In the genomic region with DNA sequence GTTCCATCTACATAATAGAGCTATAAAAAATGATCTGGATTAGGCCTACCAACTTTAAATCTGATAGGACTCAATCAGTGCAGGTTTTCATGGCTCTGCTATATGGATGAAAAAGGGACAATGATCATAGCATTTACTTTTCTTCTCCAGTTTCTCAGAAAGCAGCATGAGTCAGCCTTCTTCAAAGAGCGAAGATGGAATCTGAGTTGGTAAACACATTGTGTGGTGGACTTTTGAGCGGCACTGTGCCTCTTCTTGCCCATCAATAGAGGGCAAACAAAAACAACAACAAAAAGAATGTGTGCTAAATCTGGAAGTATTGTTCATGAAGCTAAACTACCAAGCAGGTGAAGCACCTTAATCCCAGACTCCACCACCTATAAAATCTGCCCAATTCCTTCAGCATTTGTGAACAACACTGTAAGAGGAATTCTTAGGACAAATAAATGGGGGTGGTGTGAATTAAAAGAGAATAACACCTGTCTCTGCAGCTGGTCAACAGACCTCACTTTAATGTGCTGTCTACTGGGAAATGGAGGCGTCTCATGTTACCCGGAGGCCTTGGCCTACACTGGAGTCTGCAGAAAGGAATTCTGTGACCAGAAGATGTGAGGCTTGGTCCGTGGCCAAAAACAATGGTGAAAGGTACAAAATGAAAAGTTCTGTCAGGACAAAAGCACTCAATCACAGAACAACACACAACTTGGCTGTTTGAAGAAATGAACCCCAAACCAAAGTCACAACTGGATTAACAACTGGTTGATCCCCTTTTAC, we compare ENCODE assay signal across 1 cellular context.
TF ChIP-seq lines count a peak whose summit lies in the region.

No MANE protein-coding gene starts in this region.

TF ChIP-seq in HepG2, 621 proteins besides CTCF, POLR2A, EP300 and RAD21 (continued from another document and continues in another):
- TF ChIP-seq, protein P1, sequence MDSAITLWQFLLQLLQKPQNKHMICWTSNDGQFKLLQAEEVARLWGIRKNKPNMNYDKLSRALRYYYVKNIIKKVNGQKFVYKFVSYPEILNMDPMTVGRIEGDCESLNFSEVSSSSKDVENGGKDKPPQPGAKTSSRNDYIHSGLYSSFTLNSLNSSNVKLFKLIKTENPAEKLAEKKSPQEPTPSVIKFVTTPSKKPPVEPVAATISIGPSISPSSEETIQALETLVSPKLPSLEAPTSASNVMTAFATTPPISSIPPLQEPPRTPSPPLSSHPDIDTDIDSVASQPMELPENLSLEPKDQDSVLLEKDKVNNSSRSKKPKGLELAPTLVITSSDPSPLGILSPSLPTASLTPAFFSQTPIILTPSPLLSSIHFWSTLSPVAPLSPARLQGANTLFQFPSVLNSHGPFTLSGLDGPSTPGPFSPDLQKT (CRISPR knock-in tag; IDR thresholded peaks at IDR 0.05; ENCODE audit: borderline replicate concordance), result no peak
- TF ChIP-seq TOE1 (CRISPR knock-in tag; IDR thresholded peaks at IDR 0.05) (no peak), ZEB1 (IDR thresholded peaks at IDR 0.05; ENCODE audit: insufficient replicate concordance, low read depth) (peak; percentile 27), ETV6 (CRISPR knock-in tag; conservative IDR thresholded peaks at IDR 0.05) (no peak), NFIC (IDR thresholded peaks at IDR 0.05; ENCODE audit: low read length) (peak; percentile 89), MIER2 (CRISPR knock-in tag; IDR thresholded peaks at IDR 0.05) (peak; percentile 34; the same call in 1 of the 2 replicates), GATA4 (IDR thresholded peaks at IDR 0.05; ENCODE audit: borderline replicate concordance, low read depth) (no peak), FOSL1 (CRISPR knock-in tag; IDR thresholded peaks at IDR 0.05; ENCODE audit: borderline replicate concordance) (peak; percentile 57; the same call in 1 of the 2 replicates), KLF16 (CRISPR knock-in tag; IDR thresholded peaks at IDR 0.05) (peak in 1 of 2 experiments; percentile 89; a peak in 2 of 4 replicates), MEF2D (CRISPR knock-in tag; IDR thresholded peaks at IDR 0.05) (peak; percentile 85), FLYWCH1 (CRISPR knock-in tag; IDR thresholded peaks at IDR 0.05) (no peak), RARA (CRISPR knock-in tag; IDR thresholded peaks at IDR 0.05) (peak; percentile 84), PHF8 (CRISPR knock-in tag; IDR thresholded peaks at IDR 0.05) (no peak), MAFG (CRISPR knock-in tag; IDR thresholded peaks at IDR 0.05) (no peak), SP2 (CRISPR knock-in tag; IDR thresholded peaks at IDR 0.05) (no peak), ZKSCAN5 (CRISPR knock-in tag; IDR thresholded peaks at IDR 0.05) (no peak), JUN (CRISPR knock-in tag; IDR thresholded peaks at IDR 0.05) (peak; percentile 50; the same call in 1 of the 2 replicates), ZNF792 (CRISPR knock-in tag; IDR thresholded peaks at IDR 0.05) (peak; percentile 70; the same call in 1 of the 2 replicates), ZNF841 (CRISPR knock-in tag; IDR thresholded peaks at IDR 0.05; ENCODE audit: borderline replicate concordance) (no peak), AGO1 (IDR thresholded peaks at IDR 0.05; ENCODE audit: low read depth, low read length, poor library complexity, severe bottlenecking) (no peak), NCOA2 (CRISPR knock-in tag; IDR thresholded peaks at IDR 0.05) (peak; percentile 83; the same call in 1 of the 2 replicates), POGZ (CRISPR knock-in tag; IDR thresholded peaks at IDR 0.05) (peak; percentile 81), ISL2 (CRISPR knock-in tag; IDR thresholded peaks at IDR 0.05) (0 out of 2 replicates have a peak, but pooled peaks have one; percentile 26), ZNF282 (IDR thresholded peaks at IDR 0.05; ENCODE audit: partially characterized antibody) (no peak), THAP11 (CRISPR knock-in tag; IDR thresholded peaks at IDR 0.05) (peak; percentile 57; the same call in 1 of the 2 replicates), ZNF335 (CRISPR knock-in tag; IDR thresholded peaks at IDR 0.05) (0 out of 2 replicates have a peak, but pooled peaks have one; percentile 33), SIN3A (IDR thresholded peaks at IDR 0.05; ENCODE audit: borderline replicate concordance, low read depth, low read length) (no peak), RBAK (CRISPR knock-in tag; IDR thresholded peaks at IDR 0.05) (no peak), EHMT2 (IDR thresholded peaks at IDR 0.05; ENCODE audit: borderline replicate concordance, low read depth, low read length) (0 out of 2 replicates have a peak, but pooled peaks have one; percentile 49), SOX13 (IDR thresholded peaks at IDR 0.05) (peak; percentile 81), SOX13 (CRISPR knock-in tag; conservative IDR thresholded peaks at IDR 0.05 in 1 of 2, IDR thresholded peaks at IDR 0.05 in 1 of 2) (peak in 1 of 2 experiments; percentile 96; a peak in 2 of 4 replicates), NFE2L1 (CRISPR knock-in tag; IDR thresholded peaks at IDR 0.05; ENCODE audit: borderline replicate concordance) (no peak), ZNF724P (CRISPR knock-in tag; IDR thresholded peaks at IDR 0.05; ENCODE audit: borderline replicate concordance) (peak; percentile 64; the same call in 1 of the 2 replicates), NFYC (CRISPR knock-in tag; IDR thresholded peaks at IDR 0.05) (no peak), SALL1 (CRISPR knock-in tag; IDR thresholded peaks at IDR 0.05) (peak; percentile 72; the same call in 1 of the 2 replicates), MAFF (IDR thresholded peaks at IDR 0.05; ENCODE audit: low read depth, low read length) (peak; percentile 34; the same call in 1 of the 2 replicates), TEAD3 (CRISPR knock-in tag; optimal IDR thresholded peaks at IDR 0.05; ENCODE audit: borderline replicate concordance) (peak; percentile 79), CREM (IDR thresholded peaks at IDR 0.05) (peak; percentile 74; the same call in 1 of the 2 replicates), CREM (CRISPR knock-in tag; IDR thresholded peaks at IDR 0.05) (no peak), ZMYM4 (CRISPR knock-in tag; IDR thresholded peaks at IDR 0.05) (peak; percentile 80), HHEX (CRISPR knock-in tag; IDR thresholded peaks at IDR 0.05) (peak; percentile 35; the same call in 1 of the 2 replicates)
- TF ChIP-seq, protein P2, sequence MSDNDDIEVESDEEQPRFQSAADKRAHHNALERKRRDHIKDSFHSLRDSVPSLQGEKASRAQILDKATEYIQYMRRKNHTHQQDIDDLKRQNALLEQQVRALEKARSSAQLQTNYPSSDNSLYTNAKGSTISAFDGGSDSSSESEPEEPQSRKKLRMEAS (IDR thresholded peaks at IDR 0.05), result peak; percentile 18; the same call in 1 of the 2 replicates
- TF ChIP-seq, protein P3, sequence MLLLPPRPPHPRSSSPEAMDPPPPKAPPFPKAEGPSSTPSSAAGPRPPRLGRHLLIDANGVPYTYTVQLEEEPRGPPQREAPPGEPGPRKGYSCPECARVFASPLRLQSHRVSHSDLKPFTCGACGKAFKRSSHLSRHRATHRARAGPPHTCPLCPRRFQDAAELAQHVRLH (CRISPR knock-in tag; IDR thresholded peaks at IDR 0.05; ENCODE audit: borderline replicate concordance, low read depth), result no peak
- TF ChIP-seq, protein P4, sequence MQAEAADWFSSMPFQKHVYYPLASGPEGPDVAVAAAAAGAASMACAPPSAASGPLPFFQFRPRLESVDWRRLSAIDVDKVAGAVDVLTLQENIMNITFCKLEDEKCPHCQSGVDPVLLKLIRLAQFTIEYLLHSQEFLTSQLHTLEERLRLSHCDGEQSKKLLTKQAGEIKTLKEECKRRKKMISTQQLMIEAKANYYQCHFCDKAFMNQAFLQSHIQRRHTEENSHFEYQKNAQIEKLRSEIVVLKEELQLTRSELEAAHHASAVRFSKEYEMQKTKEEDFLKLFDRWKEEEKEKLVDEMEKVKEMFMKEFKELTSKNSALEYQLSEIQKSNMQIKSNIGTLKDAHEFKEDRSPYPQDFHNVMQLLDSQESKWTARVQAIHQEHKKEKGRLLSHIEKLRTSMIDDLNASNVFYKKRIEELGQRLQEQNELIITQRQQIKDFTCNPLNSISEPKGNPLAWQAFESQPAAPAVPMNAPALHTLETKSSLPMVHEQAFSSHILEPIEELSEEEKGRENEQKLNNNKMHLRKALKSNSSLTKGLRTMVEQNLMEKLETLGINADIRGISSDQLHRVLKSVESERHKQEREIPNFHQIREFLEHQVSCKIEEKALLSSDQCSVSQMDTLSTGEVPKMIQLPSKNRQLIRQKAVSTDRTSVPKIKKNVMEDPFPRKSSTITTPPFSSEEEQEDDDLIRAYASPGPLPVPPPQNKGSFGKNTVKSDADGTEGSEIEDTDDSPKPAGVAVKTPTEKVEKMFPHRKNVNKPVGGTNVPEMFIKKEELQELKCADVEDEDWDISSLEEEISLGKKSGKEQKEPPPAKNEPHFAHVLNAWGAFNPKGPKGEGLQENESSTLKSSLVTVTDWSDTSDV (CRISPR knock-in tag; IDR thresholded peaks at IDR 0.05), result no peak
- TF ChIP-seq, protein P5, sequence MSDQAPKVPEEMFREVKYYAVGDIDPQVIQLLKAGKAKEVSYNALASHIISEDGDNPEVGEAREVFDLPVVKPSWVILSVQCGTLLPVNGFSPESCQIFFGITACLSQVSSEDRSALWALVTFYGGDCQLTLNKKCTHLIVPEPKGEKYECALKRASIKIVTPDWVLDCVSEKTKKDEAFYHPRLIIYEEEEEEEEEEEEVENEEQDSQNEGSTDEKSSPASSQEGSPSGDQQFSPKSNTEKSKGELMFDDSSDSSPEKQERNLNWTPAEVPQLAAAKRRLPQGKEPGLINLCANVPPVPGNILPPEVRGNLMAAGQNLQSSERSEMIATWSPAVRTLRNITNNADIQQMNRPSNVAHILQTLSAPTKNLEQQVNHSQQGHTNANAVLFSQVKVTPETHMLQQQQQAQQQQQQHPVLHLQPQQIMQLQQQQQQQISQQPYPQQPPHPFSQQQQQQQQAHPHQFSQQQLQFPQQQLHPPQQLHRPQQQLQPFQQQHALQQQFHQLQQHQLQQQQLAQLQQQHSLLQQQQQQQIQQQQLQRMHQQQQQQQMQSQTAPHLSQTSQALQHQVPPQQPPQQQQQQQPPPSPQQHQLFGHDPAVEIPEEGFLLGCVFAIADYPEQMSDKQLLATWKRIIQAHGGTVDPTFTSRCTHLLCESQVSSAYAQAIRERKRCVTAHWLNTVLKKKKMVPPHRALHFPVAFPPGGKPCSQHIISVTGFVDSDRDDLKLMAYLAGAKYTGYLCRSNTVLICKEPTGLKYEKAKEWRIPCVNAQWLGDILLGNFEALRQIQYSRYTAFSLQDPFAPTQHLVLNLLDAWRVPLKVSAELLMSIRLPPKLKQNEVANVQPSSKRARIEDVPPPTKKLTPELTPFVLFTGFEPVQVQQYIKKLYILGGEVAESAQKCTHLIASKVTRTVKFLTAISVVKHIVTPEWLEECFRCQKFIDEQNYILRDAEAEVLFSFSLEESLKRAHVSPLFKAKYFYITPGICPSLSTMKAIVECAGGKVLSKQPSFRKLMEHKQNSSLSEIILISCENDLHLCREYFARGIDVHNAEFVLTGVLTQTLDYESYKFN (CRISPR knock-in tag; conservative IDR thresholded peaks at IDR 0.05), result peak; percentile 88
- TF ChIP-seq, protein P6, sequence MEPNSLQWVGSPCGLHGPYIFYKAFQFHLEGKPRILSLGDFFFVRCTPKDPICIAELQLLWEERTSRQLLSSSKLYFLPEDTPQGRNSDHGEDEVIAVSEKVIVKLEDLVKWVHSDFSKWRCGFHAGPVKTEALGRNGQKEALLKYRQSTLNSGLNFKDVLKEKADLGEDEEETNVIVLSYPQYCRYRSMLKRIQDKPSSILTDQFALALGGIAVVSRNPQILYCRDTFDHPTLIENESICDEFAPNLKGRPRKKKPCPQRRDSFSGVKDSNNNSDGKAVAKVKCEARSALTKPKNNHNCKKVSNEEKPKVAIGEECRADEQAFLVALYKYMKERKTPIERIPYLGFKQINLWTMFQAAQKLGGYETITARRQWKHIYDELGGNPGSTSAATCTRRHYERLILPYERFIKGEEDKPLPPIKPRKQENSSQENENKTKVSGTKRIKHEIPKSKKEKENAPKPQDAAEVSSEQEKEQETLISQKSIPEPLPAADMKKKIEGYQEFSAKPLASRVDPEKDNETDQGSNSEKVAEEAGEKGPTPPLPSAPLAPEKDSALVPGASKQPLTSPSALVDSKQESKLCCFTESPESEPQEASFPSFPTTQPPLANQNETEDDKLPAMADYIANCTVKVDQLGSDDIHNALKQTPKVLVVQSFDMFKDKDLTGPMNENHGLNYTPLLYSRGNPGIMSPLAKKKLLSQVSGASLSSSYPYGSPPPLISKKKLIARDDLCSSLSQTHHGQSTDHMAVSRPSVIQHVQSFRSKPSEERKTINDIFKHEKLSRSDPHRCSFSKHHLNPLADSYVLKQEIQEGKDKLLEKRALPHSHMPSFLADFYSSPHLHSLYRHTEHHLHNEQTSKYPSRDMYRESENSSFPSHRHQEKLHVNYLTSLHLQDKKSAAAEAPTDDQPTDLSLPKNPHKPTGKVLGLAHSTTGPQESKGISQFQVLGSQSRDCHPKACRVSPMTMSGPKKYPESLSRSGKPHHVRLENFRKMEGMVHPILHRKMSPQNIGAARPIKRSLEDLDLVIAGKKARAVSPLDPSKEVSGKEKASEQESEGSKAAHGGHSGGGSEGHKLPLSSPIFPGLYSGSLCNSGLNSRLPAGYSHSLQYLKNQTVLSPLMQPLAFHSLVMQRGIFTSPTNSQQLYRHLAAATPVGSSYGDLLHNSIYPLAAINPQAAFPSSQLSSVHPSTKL (CRISPR knock-in tag; IDR thresholded peaks at IDR 0.05), result peak; percentile 97
- TF ChIP-seq, protein P7, sequence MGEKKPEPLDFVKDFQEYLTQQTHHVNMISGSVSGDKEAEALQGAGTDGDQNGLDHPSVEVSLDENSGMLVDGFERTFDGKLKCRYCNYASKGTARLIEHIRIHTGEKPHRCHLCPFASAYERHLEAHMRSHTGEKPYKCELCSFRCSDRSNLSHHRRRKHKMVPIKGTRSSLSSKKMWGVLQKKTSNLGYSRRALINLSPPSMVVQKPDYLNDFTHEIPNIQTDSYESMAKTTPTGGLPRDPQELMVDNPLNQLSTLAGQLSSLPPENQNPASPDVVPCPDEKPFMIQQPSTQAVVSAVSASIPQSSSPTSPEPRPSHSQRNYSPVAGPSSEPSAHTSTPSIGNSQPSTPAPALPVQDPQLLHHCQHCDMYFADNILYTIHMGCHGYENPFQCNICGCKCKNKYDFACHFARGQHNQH (CRISPR knock-in tag; IDR thresholded peaks at IDR 0.05), result peak; percentile 62; the same call in 1 of the 2 replicates
- TF ChIP-seq, protein P8, sequence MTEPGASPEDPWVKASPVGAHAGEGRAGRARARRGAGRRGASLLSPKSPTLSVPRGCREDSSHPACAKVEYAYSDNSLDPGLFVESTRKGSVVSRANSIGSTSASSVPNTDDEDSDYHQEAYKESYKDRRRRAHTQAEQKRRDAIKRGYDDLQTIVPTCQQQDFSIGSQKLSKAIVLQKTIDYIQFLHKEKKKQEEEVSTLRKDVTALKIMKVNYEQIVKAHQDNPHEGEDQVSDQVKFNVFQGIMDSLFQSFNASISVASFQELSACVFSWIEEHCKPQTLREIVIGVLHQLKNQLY (CRISPR knock-in tag; IDR thresholded peaks at IDR 0.05), result no peak
- TF ChIP-seq, protein P9, sequence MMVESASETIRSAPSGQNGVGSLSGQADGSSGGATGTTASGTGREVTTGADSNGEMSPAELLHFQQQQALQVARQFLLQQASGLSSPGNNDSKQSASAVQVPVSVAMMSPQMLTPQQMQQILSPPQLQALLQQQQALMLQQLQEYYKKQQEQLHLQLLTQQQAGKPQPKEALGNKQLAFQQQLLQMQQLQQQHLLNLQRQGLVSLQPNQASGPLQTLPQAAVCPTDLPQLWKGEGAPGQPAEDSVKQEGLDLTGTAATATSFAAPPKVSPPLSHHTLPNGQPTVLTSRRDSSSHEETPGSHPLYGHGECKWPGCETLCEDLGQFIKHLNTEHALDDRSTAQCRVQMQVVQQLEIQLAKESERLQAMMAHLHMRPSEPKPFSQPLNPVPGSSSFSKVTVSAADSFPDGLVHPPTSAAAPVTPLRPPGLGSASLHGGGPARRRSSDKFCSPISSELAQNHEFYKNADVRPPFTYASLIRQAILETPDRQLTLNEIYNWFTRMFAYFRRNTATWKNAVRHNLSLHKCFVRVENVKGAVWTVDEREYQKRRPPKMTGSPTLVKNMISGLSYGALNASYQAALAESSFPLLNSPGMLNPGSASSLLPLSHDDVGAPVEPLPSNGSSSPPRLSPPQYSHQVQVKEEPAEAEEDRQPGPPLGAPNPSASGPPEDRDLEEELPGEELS (CRISPR knock-in tag; IDR thresholded peaks at IDR 0.05), result peak; percentile 97
